ENCODE assay signal across 20 cellular contexts in the genomic region with DNA sequence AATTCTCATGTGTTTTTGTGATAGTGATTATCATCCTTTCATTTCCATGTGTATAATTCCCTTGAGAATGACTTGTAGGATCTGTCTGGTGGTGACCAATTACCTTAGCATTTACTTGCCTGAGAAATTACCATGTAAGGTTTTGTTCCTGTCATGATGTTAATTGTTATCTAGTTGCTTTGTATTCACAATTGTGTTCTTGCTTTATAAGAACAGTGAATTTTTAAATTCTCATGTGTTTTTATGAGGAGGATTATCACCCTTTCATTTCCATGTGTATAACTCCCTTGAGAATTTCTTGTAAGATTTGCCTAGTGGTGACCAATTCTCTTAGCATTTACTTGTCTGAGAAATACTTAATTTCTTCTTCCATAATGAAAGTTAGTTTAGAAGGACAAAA.
A peak's percentile ranks its signal among the peaks of the same experiment; 100 is the strongest.
DNase-seq lines count a peak whose midpoint lies in the region; ATAC-seq, FAIRE-seq and TF ChIP-seq lines count a peak whose summit lies in the region.
"Had no signal": no experiment of that assay in that cellular context is flagged by ENCODE, and none has a peak within 500 bp of the region (broad histone marks: within the 10 kb centered on the region; RNA-seq: fewer than 3 reads in every experiment).

No MANE protein-coding gene starts in this region.

- H3K4me3 ChIP-seq in A673 (ENCODE audit: low read depth, low read length, poor library complexity, severe bottlenecking) (no peak overlapping the region), osteoblast (ENCODE audit: insufficient read depth, low read length) (no peak overlapping the region)
- H3K4me3 ChIP-seq: BLaER1 treated with 17β-estradiol and CSF1 and Interleukin-3, amounts not matched to agents 10 nM and 100 nM had no signal

- peaks cover 24% of the 10 kb centered on the region for H3K4me1 ChIP-seq in A673 (ENCODE audit: insufficient read depth, low read length, poor library complexity, severe bottlenecking)
- no peaks in the 10 kb centered on the region for H3K4me1 ChIP-seq in osteoblast (ENCODE audit: insufficient read depth, low read length)
- H3K4me1 ChIP-seq: Caco-2 had no signal

- TF ChIP-seq CTCF in A673 (conservative IDR thresholded peaks at IDR 0.05; ENCODE audit: low read depth, low read length) (no peak), osteoblast (IDR thresholded peaks at IDR 0.05; ENCODE audit: extremely low read depth, low read depth, low read length) (no peak)

- no peak overlapping the region for H2AFZ ChIP-seq in osteoblast (ENCODE audit: low read length)

- H3K4me2 ChIP-seq in osteoblast (ENCODE audit: insufficient read depth, low read length), result no peak overlapping the region
- H3K4me2 ChIP-seq: BLaER1 treated with 17β-estradiol and CSF1 and Interleukin-3, amounts not matched to agents 10 nM and 100 nM had no signal

- no peak for ATAC-seq in GM19328 (IDR thresholded peaks at IDR 0.05; ENCODE audit: unreplicated experiment)
- ATAC-seq: CD8-positive, alpha-beta T cell had no signal

- H3K27me3 ChIP-seq in A673 (replicated peaks; ENCODE audit: insufficient read depth, low read depth, low read length, poor library complexity) (no peaks in the 10 kb centered on the region), osteoblast (ENCODE audit: insufficient read depth, low read length) (no peaks in the 10 kb centered on the region)
- H3K27me3 ChIP-seq: BLaER1 treated with 17β-estradiol and CSF1 and Interleukin-3, amounts not matched to agents 10 nM and 100 nM had no signal

- intact Hi-C loops in A673 (cut with micrococcal nuclease; ENCODE audit: unreplicated experiment), result no loop called here

- no peak for FAIRE-seq in GM12891 (lab: Jason Lieb, UNC)
- FAIRE-seq: A204.1, D721Med, G401.6, GM12892, GM18507 had no signal

- TF ChIP-seq POLR2A in GM12891 (IDR thresholded peaks at IDR 0.05; ENCODE audit: low read depth, low read length), result no peak

- peaks cover 38% of the 10 kb centered on the region for H3K36me3 ChIP-seq in A673 (ENCODE audit: insufficient read depth, low read length, poor library complexity, severe bottlenecking)
- no peaks in the 10 kb centered on the region for H3K36me3 ChIP-seq in osteoblast (ENCODE audit: insufficient read depth, low read length)
- H3K36me3 ChIP-seq: BLaER1 treated with 17β-estradiol and CSF1 and Interleukin-3, amounts not matched to agents 10 nM and 100 nM had no signal

- H3K9me3 ChIP-seq in A673 (ENCODE audit: low read depth, low read length, poor library complexity, severe bottlenecking), result peaks cover 20% of the 10 kb centered on the region
- peaks cover 2% of the 10 kb centered on the region for H3K9me3 ChIP-seq in osteoblast (ENCODE audit: low read depth, low read length)
- H3K9me3 ChIP-seq: Caco-2 had no signal

- no peaks in the 10 kb centered on the region for H3K79me2 ChIP-seq in osteoblast (ENCODE audit: insufficient read depth, low read length)

- CTCF ChIA-PET in A673 (lab: Charles Lee), result no interaction called here

- no peaks in the 10 kb centered on the region for H4K20me1 ChIP-seq in osteoblast (ENCODE audit: insufficient read depth, low read length)
- H4K20me1 ChIP-seq: BLaER1 treated with 17β-estradiol and CSF1 and Interleukin-3, amounts not matched to agents 10 nM and 100 nM had no signal

- DNase-seq in A673 (ENCODE audit: low spot score) (peak; percentile 65), NCI-H69 (lab: John Stamatoyannopoulos, UW) (peak; percentile 0), osteoblast (ENCODE audit: insufficient read length, low spot score, missing footprints) (peak; percentile 2), GM12891 (ENCODE audit: insufficient read length, low spot score) (no peak)
- DNase-seq: 8988T; AML-193; Caco-2; Calu3; CD4-positive, alpha-beta T cell; CD8-positive, alpha-beta T cell; DMS79 treated with DMSO at 0.1 percent for 48 hours; GF-D8 had no signal

- POLR2A ChIA-PET in A673 (lab: Charles Lee; ENCODE audit: low non-redundant PET), result no interaction called here

- peak overlapping the region; percentile 99 for H3K27ac ChIP-seq in A673 (ENCODE audit: low read depth, low read length, poor library complexity, severe bottlenecking)
- no peak overlapping the region for H3K27ac ChIP-seq in osteoblast (ENCODE audit: low read depth, low read length)
- H3K27ac ChIP-seq: BLaER1 treated with 17β-estradiol and CSF1 and Interleukin-3, amounts not matched to agents 10 nM and 100 nM; C4-2B had no signal

- BruUV-seq in A673 (replicated peaks; lab: Mats Ljungman, UMichigan), result no TSS peak

TF ChIP-seq in GM12891, 5 proteins besides CTCF, POLR2A, EP300 and RAD21:
- no peak for TF ChIP-seq TAF1 (IDR thresholded peaks at IDR 0.05; ENCODE audit: low read depth, low read length)
